17 cellular contexts compared by ENCODE assay signal in genomic region chr2:232982926-232983668, GRCh38. TPM values are rescaled to one million over a fixed set of nuclear protein-coding genes. Genes with fewer than 3 reads are reported as not detected.
DNase-seq lines count a peak whose midpoint lies in the region; ATAC-seq and TF ChIP-seq lines count a peak whose summit lies in the region.
"Had no signal": no experiment of that assay in that cellular context is flagged by ENCODE, and none has a peak within 500 bp of the region (broad histone marks: within the 10 kb centered on the region; RNA-seq: fewer than 3 reads in every experiment).

No MANE protein-coding gene starts in this region.

- peak overlapping the region; percentile 97 for H2AFZ ChIP-seq in GM23338

- no peak overlapping the region for H3K4me3 ChIP-seq in GM23338
- no peak overlapping the region for H3K4me3 ChIP-seq in Peyer's patch
- H3K4me3 ChIP-seq: BLaER1, lower lobe of right lung, SK-N-MC, tibial nerve had no signal

- H3K36me3 Mint-ChIP-seq in GM23338 (ENCODE audit: low read depth) (no peaks in the 10 kb centered on the region), type B pancreatic cell (no peaks in the 10 kb centered on the region)
- no peaks in the 10 kb centered on the region for H3K36me3 Mint-ChIP-seq in activated T-cell treated with anti-CD3 and anti-CD28 coated beads, Interleukin-2, amount 50 U/mL, for 4 hours (ENCODE audit: insufficient read depth)
- H3K36me3 Mint-ChIP-seq: stimulated activated memory B cell treated with anti-CD40 and anti-IgM and Interleukin-4, amounts not matched to agents 10 μg/mL and 1 μg/mL and 100 μg/mL, for 72 hours had no signal

- no peaks in the 10 kb centered on the region for H3K9me3 ChIP-seq in Peyer's patch
- H3K9me3 ChIP-seq: lower lobe of right lung, tibial nerve had no signal

- peak; percentile 90 for DNase-seq in GM23338 (ENCODE audit: low spot score)
- DNase-seq in Peyer's patch = peak in 2 of 3 donors; percentile 34 to 38
- DNase-seq in iPS-NIHi11 (ENCODE audit: low spot score) = peak; percentile 80
- DNase-seq in type B pancreatic cell (ENCODE audit: extremely low spot score, unreplicated experiment) = peak; percentile 51
- no peak for DNase-seq in NCI-H1092 treated with DMSO at 0.1 percent for 48 hours (lab: John Stamatoyannopoulos, UW)
- no peak for DNase-seq in activated T-cell treated with anti-CD3 and anti-CD28 coated beads, Interleukin-2, amount 50 U/mL, for 4 hours
- DNase-seq: lower lobe of right lung, NCI-H69 had no signal

- peaks cover 11% of the 10 kb centered on the region for H3K4me1 ChIP-seq in GM23338 (ENCODE audit: insufficient read depth)
- H3K4me1 ChIP-seq in Peyer's patch = peaks cover 0 to 37% (median 0%) of the 10 kb centered on the region in 4 donors
- H3K4me1 ChIP-seq: lower lobe of right lung had no signal

- ATAC-seq in GM23338 (peak; percentile 83), GM18870 (IDR thresholded peaks at IDR 0.05; ENCODE audit: unreplicated experiment) (no peak)
- no peak for ATAC-seq in activated T-cell treated with anti-CD3 and anti-CD28 coated beads, Interleukin-2, amount 50 U/mL, for 4 hours
- ATAC-seq: activated CD4-positive, CD25-positive, alpha-beta regulatory T cell treated with anti-CD3 and anti-CD28 coated beads, Interleukin-2, amount 50 U/mL, for 24 hours; lower lobe of right lung; stimulated activated memory B cell treated with anti-CD40 and anti-IgM and Interleukin-4, amounts not matched to agents 10 μg/mL and 1 μg/mL and 100 μg/mL, for 72 hours had no signal

- no peaks in the 10 kb centered on the region for H3K79me2 ChIP-seq in GM23338 (replicated peaks; ENCODE audit: insufficient read depth)
- H3K79me2 ChIP-seq: parathyroid adenoma had no signal

- H4K20me1 ChIP-seq in GM23338 (replicated peaks; ENCODE audit: insufficient read depth) = no peaks in the 10 kb centered on the region
- H4K20me1 ChIP-seq: BLaER1 had no signal

- H3K4me2 ChIP-seq in GM23338 = peak overlapping the region; percentile 73
- H3K4me2 ChIP-seq: BLaER1 had no signal

- H3K4me1 Mint-ChIP-seq in GM23338 (peaks cover 32% of the 10 kb centered on the region), type B pancreatic cell (ENCODE audit: unreplicated experiment) (peaks cover 21% of the 10 kb centered on the region)
- no peaks in the 10 kb centered on the region for H3K4me1 Mint-ChIP-seq in activated T-cell treated with anti-CD3 and anti-CD28 coated beads, Interleukin-2, amount 50 U/mL, for 4 hours (ENCODE audit: low read depth)

- 0 out of 2 replicates have a peak, but pooled peaks cover 3% of the 10 kb centered on the region for H3K9me2 ChIP-seq in GM23338 (ENCODE audit: insufficient read depth)

- no peaks in the 10 kb centered on the region for H3K36me3 ChIP-seq in GM23338 (ENCODE audit: insufficient read depth)
- H3K36me3 ChIP-seq in Peyer's patch = no peaks in the 10 kb centered on the region
- H3K36me3 ChIP-seq: BLaER1, lower lobe of right lung, tibial nerve had no signal

- peaks cover 11% of the 10 kb centered on the region for H3K27me3 Mint-ChIP-seq in GM23338 (ENCODE audit: insufficient read depth, low read depth, poor library complexity)
- peaks cover 3% of the 10 kb centered on the region for H3K27me3 Mint-ChIP-seq in type B pancreatic cell
- H3K27me3 Mint-ChIP-seq in activated T-cell treated with anti-CD3 and anti-CD28 coated beads, Interleukin-2, amount 50 U/mL, for 4 hours (ENCODE audit: low read depth) = peaks cover 22% of the 10 kb centered on the region

- no peaks in the 10 kb centered on the region for H3F3A ChIP-seq in GM23338 (replicated peaks; ENCODE audit: low read depth)

- H3K27ac ChIP-seq in GM23338 (ENCODE audit: low read depth) (no peak overlapping the region), Peyer's patch (no peak overlapping the region)
- H3K27ac ChIP-seq: BLaER1, lower lobe of right lung, parathyroid adenoma, SK-N-MC, tibial nerve had no signal

- H3K27ac Mint-ChIP-seq in GM23338 (no peak overlapping the region), type B pancreatic cell (no peak overlapping the region)
- H3K27ac Mint-ChIP-seq: activated naive CD8-positive, alpha-beta T cell; stimulated activated memory B cell treated with anti-CD40 and anti-IgM and Interleukin-4, amounts not matched to agents 10 μg/mL and 1 μg/mL and 100 μg/mL, for 72 hours had no signal

- H3K4me3 Mint-ChIP-seq in GM23338 = no peak overlapping the region
- peak overlapping the region; percentile 29 for H3K4me3 Mint-ChIP-seq in type B pancreatic cell
- H3K4me3 Mint-ChIP-seq in activated T-cell treated with anti-CD3 and anti-CD28 coated beads, Interleukin-2, amount 50 U/mL, for 4 hours = no peak overlapping the region
- H3K4me3 Mint-ChIP-seq: activated naive CD8-positive, alpha-beta T cell; stimulated activated memory B cell treated with anti-CD40 and anti-IgM and Interleukin-4, amounts not matched to agents 10 μg/mL and 1 μg/mL and 100 μg/mL, for 72 hours had no signal

- TF ChIP-seq POLR2A in Peyer's patch (IDR thresholded peaks at IDR 0.05) = no peak

- H3K9me3 Mint-ChIP-seq in GM23338 (peaks cover 8% of the 10 kb centered on the region), type B pancreatic cell (no peaks in the 10 kb centered on the region)
- H3K9me3 Mint-ChIP-seq in activated T-cell treated with anti-CD3 and anti-CD28 coated beads, Interleukin-2, amount 50 U/mL, for 4 hours = peaks cover 7% of the 10 kb centered on the region

- H3K27me3 ChIP-seq in GM23338 (ENCODE audit: insufficient read depth) = no peaks in the 10 kb centered on the region
- H3K27me3 ChIP-seq in Peyer's patch = no peaks in the 10 kb centered on the region
- H3K27me3 ChIP-seq: BLaER1 had no signal

- peak; percentile 67 to 80 for TF ChIP-seq CTCF in GM23338 (conservative IDR thresholded peaks at IDR 0.05; ENCODE audit: low read depth in 2 of 2)
- TF ChIP-seq CTCF in Peyer's patch (IDR thresholded peaks at IDR 0.05) = no peak
- TF ChIP-seq CTCF in type B pancreatic cell (conservative IDR thresholded peaks at IDR 0.05) = peak; percentile 23

TF ChIP-seq in GM23338, 12 proteins besides CTCF, POLR2A, EP300 and RAD21:
- no peak for TF ChIP-seq ETS1 (IDR thresholded peaks at IDR 0.05)

RNA-seq across cellular contexts. Expression of gene NGEF, which starts 30.0 kb away (rescaled TPM):
- total RNA-seq in GM23338 (2014; rRNA removed; shearing (Covaris generic)) = 4.2 and 5.4 TPM in 2 replicates
- polyA plus RNA-seq in GM23338 (2016; fragmentation: Nextera tagmentation; extraction: Ambion mirVana) = 1.8 and 1.9 TPM in 2 replicates
- total RNA-seq in Peyer's patch (100 to 1,000 TPM in 2 of 4 donors, 10 to 100 TPM in 2; 54.5 to 116 (median 98.1) TPM), type B pancreatic cell (ENCODE audit: low replicate concordance) (20.7 and 77.3 TPM in 2 replicates)
- under 1 TPM; 0.11 to 0.94 (median 0.37) TPM for total RNA-seq in activated T-cell treated with anti-CD3 and anti-CD28 coated beads, Interleukin-2, amount 50 U/mL, for 4 hours

RNA-seq across cellular contexts. Expression of gene NEU2, which starts 49.4 kb away (rescaled TPM):
- not detected in 2 replicates for total RNA-seq in GM23338 (2014; rRNA removed; shearing (Covaris generic))
- not detected in 2 replicates for polyA plus RNA-seq in GM23338 (2016; fragmentation: Nextera tagmentation; extraction: Ambion mirVana)
- not detected for total RNA-seq in Peyer's patch
- 0.33 TPM in 1 of 2 replicates, not detected in the other for total RNA-seq in type B pancreatic cell (ENCODE audit: low replicate concordance)
- not detected for total RNA-seq in activated T-cell treated with anti-CD3 and anti-CD28 coated beads, Interleukin-2, amount 50 U/mL, for 4 hours
- total RNA-seq: lower lobe of right lung, myocyte, tibial nerve had no signal

Comparison
In these comparisons a context has a peak if more than half of its experiments do, and no peak if none do; other contexts are left out.
1. DNase-seq: peak in GM23338 (single experiment), Peyer's patch (2 of 3), iPS-NIHi11 (single experiment) and type B pancreatic cell (single experiment); none in NCI-H1092 treated with DMSO at 0.1 percent for 48 hours (single experiment) and activated T-cell treated with anti-CD3 and anti-CD28 coated beads, Interleukin-2, amount 50 U/mL, for 4 hours (single experiment).
2. CTCF ChIP-seq: peak in GM23338 (2 of 2) and type B pancreatic cell (single experiment); none in Peyer's patch (0 of 6).